In genomic region chr17:50171371-50172071, GRCh38 we compare ENCODE assay signal across 24 cellular contexts. TPM values are rescaled to one million over a fixed set of nuclear protein-coding genes. Genes with fewer than 3 reads are reported as not detected.
DNase-seq lines count a peak whose midpoint lies in the region; ATAC-seq and TF ChIP-seq lines count a peak whose summit lies in the region.
"Had no signal": no experiment of that assay in that cellular context is flagged by ENCODE, and none has a peak within 500 bp of the region (broad histone marks: within the 10 kb centered on the region; RNA-seq: fewer than 3 reads in every experiment).

No MANE protein-coding gene starts in this region.

- H3K36me3 ChIP-seq in PC-3 (ENCODE audit: low read depth, low read length) (no peaks in the 10 kb centered on the region), heart right ventricle (peaks cover 0 to 16% (median 0%) of the 10 kb centered on the region in 9 donors), psoas muscle (ENCODE audit: insufficient read depth in 1 of 2, low read depth in 1 of 2) (peaks cover 0 to 69% of the 10 kb centered on the region in 2 donors)
- H3K36me3 ChIP-seq: BLaER1 had no signal

- H3K9me2 ChIP-seq in PC-3 (replicated peaks; ENCODE audit: low read length): no peaks in the 10 kb centered on the region

- POLR2A ChIA-PET in PC-3 (lab: Charles Lee; ENCODE audit: unreplicated experiment): no interaction called here
- POLR2A ChIA-PET in activated CD4-positive, alpha-beta T cell treated with anti-CD3 and anti-CD28 coated beads, Interleukin-2, amount 10 ng/mL, durations not matched to agents 7 days and 5 days (lab: Charles Lee): no interaction called here

- H3K4me3 Mint-ChIP-seq in activated CD4-positive, alpha-beta T cell treated with anti-CD3 and anti-CD28 coated beads, Interleukin-2, amount 10 ng/mL, durations not matched to agents 7 days and 5 days: no peak overlapping the region
- H3K4me3 Mint-ChIP-seq: dendritic cell treated with granulocyte-macrophage colony-stimulating factor and Interleukin-4, amounts not matched to agents 40 ng/mL and 50 ng/mL, for 4 days; nephron progenitor cell had no signal

- H2AFZ ChIP-seq in PC-3 (ENCODE audit: low read length): no peak overlapping the region

- ATAC-seq in PC-3 (no peak), heart right ventricle (peak in 1 of 8 donors; percentile 4), psoas muscle (peak in 1 of 4 donors; percentile 6)
- ATAC-seq: left lobe of liver had no signal

- H3K27ac ChIP-seq in PC-3 (ENCODE audit: low read length) (peak overlapping the region; percentile 56), heart right ventricle (peak overlapping the region in 9 of 10 donors; percentile 14 to 94 (median 72)), psoas muscle (peak overlapping the region; percentile 80)
- H3K27ac ChIP-seq: BLaER1, SJCRH30, VCaP had no signal

- H3K4me3 ChIP-seq in PC-3 (ENCODE audit: low read length) (no peak overlapping the region), heart right ventricle (no peak overlapping the region), psoas muscle (no peak overlapping the region)
- H3K4me3 ChIP-seq: BLaER1, SJCRH30 had no signal

- H4K20me1 ChIP-seq in PC-3 (ENCODE audit: low read length): no peaks in the 10 kb centered on the region
- H4K20me1 ChIP-seq: BLaER1 had no signal

- 66 to 73% methylated on average over 17 of the region's 17 CpGs for WGBS in heart right ventricle, 2 donors
- WGBS in psoas muscle, 3 donors: 42 to 65% (median 49%) methylated on average over 17 of the region's 17 CpGs

- no peaks in the 10 kb centered on the region for H3K9me3 ChIP-seq in PC-3 (ENCODE audit: low read length)
- H3K9me3 ChIP-seq in heart right ventricle: no peaks in the 10 kb centered on the region
- H3K9me3 ChIP-seq in psoas muscle: no peaks in the 10 kb centered on the region
- H3K9me3 ChIP-seq: BLaER1, SJCRH30 had no signal

- H3F3A ChIP-seq in PC-3 (ENCODE audit: low read length, unreplicated experiment): no peaks in the 10 kb centered on the region

- H3K9ac ChIP-seq in PC-3 (ENCODE audit: low read length): peak overlapping the region; percentile 23; the same call in 1 of the 2 replicates
- H3K9ac ChIP-seq: BLaER1 had no signal

- BruUV-seq in PC-3 (replicated peaks; lab: Mats Ljungman, UMichigan): no TSS peak

- no peaks in the 10 kb centered on the region for H3K27me3 ChIP-seq in PC-3 (ENCODE audit: low read length)
- no peaks in the 10 kb centered on the region for H3K27me3 ChIP-seq in heart right ventricle
- no peaks in the 10 kb centered on the region for H3K27me3 ChIP-seq in psoas muscle (ENCODE audit: insufficient read depth in 3 of 3, low read length in 2 of 3)
- H3K27me3 ChIP-seq: BLaER1, SJCRH30 had no signal

- no peak overlapping the region for H3K27ac Mint-ChIP-seq in activated CD4-positive, alpha-beta T cell treated with anti-CD3 and anti-CD28 coated beads, Interleukin-2, amount 10 ng/mL, durations not matched to agents 7 days and 5 days
- H3K27ac Mint-ChIP-seq: dendritic cell treated with granulocyte-macrophage colony-stimulating factor and Interleukin-4, amounts not matched to agents 40 ng/mL and 50 ng/mL, for 4 days; nephron progenitor cell had no signal

- TF ChIP-seq CTCF in PC-3 (conservative IDR thresholded peaks at IDR 0.05; ENCODE audit: low read depth, low read length) (no peak), heart right ventricle (IDR thresholded peaks at IDR 0.05) (no peak), psoas muscle (IDR thresholded peaks at IDR 0.05) (no peak)

- peaks cover 17% of the 10 kb centered on the region for H3K4me1 Mint-ChIP-seq in activated CD4-positive, alpha-beta T cell treated with anti-CD3 and anti-CD28 coated beads, Interleukin-2, amount 10 ng/mL, durations not matched to agents 7 days and 5 days

- H3K79me2 ChIP-seq in PC-3 (ENCODE audit: low read length): no peaks in the 10 kb centered on the region

- H3K36me3 Mint-ChIP-seq in activated CD4-positive, alpha-beta T cell treated with anti-CD3 and anti-CD28 coated beads, Interleukin-2, amount 10 ng/mL, durations not matched to agents 7 days and 5 days (ENCODE audit: low read depth): no peaks in the 10 kb centered on the region

- intact Hi-C loops in PC-3 (cut with micrococcal nuclease): no loop called here
- intact Hi-C loops in heart right ventricle (cut with DNase I): no loop called here
- intact Hi-C loops in psoas muscle (cut with DNase I): loop anchor here in 1 of 2 donors (5.0 kb wide), 1 partner anchor 54 kb away; no protein-coding TSS in a partner anchor

- H3K4me2 ChIP-seq in PC-3 (ENCODE audit: low read length): peak overlapping the region; percentile 15

- no peaks in the 10 kb centered on the region for H3K9me3 Mint-ChIP-seq in activated CD4-positive, alpha-beta T cell treated with anti-CD3 and anti-CD28 coated beads, Interleukin-2, amount 10 ng/mL, durations not matched to agents 7 days and 5 days
- H3K9me3 Mint-ChIP-seq: dendritic cell treated with granulocyte-macrophage colony-stimulating factor and Interleukin-4, amounts not matched to agents 40 ng/mL and 50 ng/mL, for 4 days; nephron progenitor cell had no signal

- CTCF ChIA-PET in PC-3 (lab: Charles Lee): no interaction called here
- CTCF ChIA-PET in activated CD4-positive, alpha-beta T cell treated with anti-CD3 and anti-CD28 coated beads, Interleukin-2, amount 10 ng/mL, durations not matched to agents 7 days and 5 days (lab: Charles Lee): interaction anchor here (1.9 to 5.3 kb wide), 4 partner anchors 10 to 77 kb away, joined by 5 to 31 read pairs (median 18); partner anchors contain the start of genes PDK2 and PPP1R9B

- DNase-seq in EH (ENCODE audit: low read depth): peak; percentile 15
- no peak for DNase-seq in PC-3
- peak in 1 of 2 donors; percentile 12 for DNase-seq in heart right ventricle
- DNase-seq in psoas muscle: peak; percentile 14 to 50
- DNase-seq in putamen (ENCODE audit: low spot score): no peak
- DNase-seq in activated CD4-positive, alpha-beta T cell treated with anti-CD3 and anti-CD28 coated beads, Interleukin-2, amount 10 ng/mL, durations not matched to agents 7 days and 5 days: no peak
- DNase-seq in NCI-H526 (lab: John Stamatoyannopoulos, UW): no peak
- DNase-seq in AG20443 (ENCODE audit: low spot score): no peak
- DNase-seq: activated effector memory CD4-positive, alpha-beta T cell treated with anti-CD3 and anti-CD28 coated beads, Interleukin-2, amount 50 U/mL, for 16 hours; COR-L47; head of caudate nucleus; NCI-H1092 treated with DMSO at 0.1 percent for 48 hours; NCI-H1930; NCI-H82; nephron progenitor cell; SJCRH30; small intestine; stimulated activated CD4-positive, alpha-beta T cell treated with anti-CD3 and anti-CD28 coated beads, Interleukin-2, amount 100 ng/mL, for 24 hours; stimulated activated naive CD4-positive, alpha-beta T cell had no signal

- peaks cover 29% of the 10 kb centered on the region for H3K4me1 ChIP-seq in PC-3 (ENCODE audit: insufficient read depth, low read length)
- H3K4me1 ChIP-seq in heart right ventricle: peaks cover 5 to 85% (median 44%) of the 10 kb centered on the region in 9 donors
- H3K4me1 ChIP-seq in psoas muscle: peaks cover 59% of the 10 kb centered on the region

- H3K27me3 Mint-ChIP-seq in activated CD4-positive, alpha-beta T cell treated with anti-CD3 and anti-CD28 coated beads, Interleukin-2, amount 10 ng/mL, durations not matched to agents 7 days and 5 days: no peaks in the 10 kb centered on the region

RNA-seq across cellular contexts. Expression of gene SGCA, which starts 5.7 kb away (rescaled TPM):
- total RNA-seq in PC-3 (2014; rRNA removed) (not detected in 2 replicates), heart right ventricle (100 to 1,000 TPM; 136 to 204 (median 158) TPM), psoas muscle (100 to 1,000 TPM; 245 to 291 (median 266) TPM)
- polyA plus RNA-seq in heart right ventricle (100 to 1,000 TPM; 137 to 314 TPM), psoas muscle (100 to 1,000 TPM; 120 to 254 (median 151) TPM)
- not detected for total RNA-seq in activated CD4-positive, alpha-beta T cell treated with anti-CD3 and anti-CD28 coated beads, Interleukin-2, amount 10 ng/mL, durations not matched to agents 7 days and 5 days
- total RNA-seq: A673 had no signal

RNA-seq across cellular contexts. Expression of gene PPP1R9B, which starts 21.0 kb away (rescaled TPM):
- total RNA-seq in PC-3 (2014; rRNA removed) (67.7 and 95.0 TPM in 2 replicates), heart right ventricle (10 to 100 TPM; 17.3 to 45.4 (median 26.9) TPM), psoas muscle (10 to 100 TPM; 15.1 to 26.5 (median 18.4) TPM)
- polyA plus RNA-seq in heart right ventricle (10 to 100 TPM; 22.4 to 42.7 TPM), psoas muscle (10 to 100 TPM in 2 of 3 donors, 1 to 10 TPM in 1; 7.0 to 11.3 (median 11.0) TPM)
- total RNA-seq in activated CD4-positive, alpha-beta T cell treated with anti-CD3 and anti-CD28 coated beads, Interleukin-2, amount 10 ng/mL, durations not matched to agents 7 days and 5 days: 100 to 1,000 TPM; 110 to 117 TPM

RNA-seq across cellular contexts. Expression of gene COL1A1, which starts 29.9 kb away (rescaled TPM):
- total RNA-seq in PC-3 (2014; rRNA removed) (30.6 and 56.2 TPM in 2 replicates), heart right ventricle (100 to 1,000 TPM in 1 of 10 donors, 10 to 100 TPM in 9; 31.7 to 455 (median 45.9) TPM), psoas muscle (10 to 100 TPM; 10.2 to 46.6 (median 18.7) TPM)
- polyA plus RNA-seq in heart right ventricle (10 to 100 TPM; 30.2 to 81.5 TPM), psoas muscle (1 to 10 TPM; 2.3 to 5.4 (median 3.3) TPM)
- under 1 TPM; 0.31 to 0.55 TPM for total RNA-seq in activated CD4-positive, alpha-beta T cell treated with anti-CD3 and anti-CD28 coated beads, Interleukin-2, amount 10 ng/mL, durations not matched to agents 7 days and 5 days

RNA-seq across cellular contexts. Expression of gene SAMD14, which starts 41.6 kb away (rescaled TPM):
- total RNA-seq in PC-3 (2014; rRNA removed): 0.11 and 0.17 TPM in 2 replicates
- 1 to 10 TPM; 1.5 to 3.8 (median 1.9) TPM for total RNA-seq in heart right ventricle
- polyA plus RNA-seq in heart right ventricle: 1 to 10 TPM; 1.9 to 3.8 TPM
- total RNA-seq in psoas muscle: 1 to 10 TPM in 3 of 4 donors, under 1 TPM in 1; 0.55 to 2.7 (median 1.3) TPM
- 1 to 10 TPM in 1 of 3 donors, under 1 TPM in 2; 0.64 to 1.3 (median 0.98) TPM for polyA plus RNA-seq in psoas muscle
- under 1 TPM; 0.07 to 0.23 TPM for total RNA-seq in activated CD4-positive, alpha-beta T cell treated with anti-CD3 and anti-CD28 coated beads, Interleukin-2, amount 10 ng/mL, durations not matched to agents 7 days and 5 days

Comparison
In these comparisons a context has a peak if more than half of its experiments do, and no peak if none do; other contexts are left out.
1. DNase-seq: peak in EH (single experiment) and psoas muscle (2 of 2); none in PC-3 (single experiment), putamen (single experiment), activated CD4-positive, alpha-beta T cell treated with anti-CD3 and anti-CD28 coated beads, Interleukin-2, amount 10 ng/mL, durations not matched to agents 7 days and 5 days (single experiment), NCI-H526 (0 of 2) and AG20443 (single experiment).
2. RNA of gene SGCA, which starts 5.7 kb away (total RNA-seq): 245 to 291 TPM in psoas muscle and 136 to 204 TPM in heart right ventricle; not detected in PC-3 and not detected in activated CD4-positive, alpha-beta T cell treated with anti-CD3 and anti-CD28 coated beads, Interleukin-2, amount 10 ng/mL, durations not matched to agents 7 days and 5 days; every median in the first group is over 100 times any median in the second.
3. RNA of gene COL1A1, which starts 29.9 kb away (total RNA-seq): 31.7 to 455 TPM in heart right ventricle, 30.6 to 56.2 TPM in PC-3 and 10.2 to 46.6 TPM in psoas muscle; 0.31 to 0.55 TPM in activated CD4-positive, alpha-beta T cell treated with anti-CD3 and anti-CD28 coated beads, Interleukin-2, amount 10 ng/mL, durations not matched to agents 7 days and 5 days; every median in the first group is over 4 times any median in the second.
4. Peak in every context shown above with its lines, with median percentiles within 50 percentile points of each other: H3K27ac ChIP-seq.